12 cellular contexts compared by ENCODE assay signal in genomic region chr7:50166997-50167961, GRCh38.
DNase-seq lines count a peak whose midpoint lies in the region; ATAC-seq and TF ChIP-seq lines count a peak whose summit lies in the region.
"Had no signal": no experiment of that assay in that cellular context is flagged by ENCODE, and none has a peak within 500 bp of the region (broad histone marks: within the 10 kb centered on the region; RNA-seq: fewer than 3 reads in every experiment).

No MANE protein-coding gene starts in this region.

- H3K27ac Mint-ChIP-seq in CD4-positive, alpha-beta memory T cell: peak overlapping the region; percentile 83 to 95 (median 93)
- H3K27ac Mint-ChIP-seq in activated naive CD8-positive, alpha-beta T cell: peak overlapping the region; percentile 92
- peak overlapping the region in 3 of 6 donors; percentile 39 to 77 (median 47) for H3K27ac Mint-ChIP-seq in immature natural killer cell

- CTCF ChIA-PET in CD4-positive, alpha-beta memory T cell (lab: Charles Lee; ENCODE audit: partially characterized antibody): interaction anchor here (1.3 kb wide), 2 partner anchors 16 to 252 kb away, joined by 3 to 4 read pairs; no protein-coding TSS in a partner anchor

- peak; percentile 35 to 63 (median 44) for DNase-seq in CD4-positive, alpha-beta memory T cell
- DNase-seq in breast epithelium (ENCODE audit: low spot score in 2 of 2) (no peak), immature natural killer cell (no peak), NCI-H1694 (lab: John Stamatoyannopoulos, UW) (no peak), retina (no peak)
- DNase-seq: AML-193, gastrocnemius medialis, lower lobe of right lung, SHP77 treated with DMSO at 0.1 percent for 48 hours had no signal

- peaks cover 60% of the 10 kb centered on the region for H3K4me1 ChIP-seq in CD4-positive, alpha-beta memory T cell (ENCODE audit: insufficient read depth, low read length)
- no peaks in the 10 kb centered on the region for H3K4me1 ChIP-seq in breast epithelium
- H3K4me1 ChIP-seq: gastrocnemius medialis, lower lobe of right lung had no signal

- ATAC-seq in GM19328 (IDR thresholded peaks at IDR 0.05; ENCODE audit: unreplicated experiment) (peak; percentile 46), HG03442 (IDR thresholded peaks at IDR 0.05; ENCODE audit: unreplicated experiment) (peak; percentile 50)
- ATAC-seq: gastrocnemius medialis, lower lobe of right lung had no signal

- H3K36me3 Mint-ChIP-seq in CD4-positive, alpha-beta memory T cell: no peaks in the 10 kb centered on the region
- H3K36me3 Mint-ChIP-seq in activated naive CD8-positive, alpha-beta T cell: no peaks in the 10 kb centered on the region
- H3K36me3 Mint-ChIP-seq in immature natural killer cell: no peaks in the 10 kb centered on the region

- TF ChIP-seq CTCF in breast epithelium (IDR thresholded peaks at IDR 0.05): no peak

- H3K4me3 Mint-ChIP-seq in CD4-positive, alpha-beta memory T cell: peak overlapping the region in 7 of 8 donors; percentile 26 to 79 (median 49)
- H3K4me3 Mint-ChIP-seq in activated naive CD8-positive, alpha-beta T cell: peak overlapping the region; percentile 31
- H3K4me3 Mint-ChIP-seq in immature natural killer cell: no peak overlapping the region

- intact Hi-C loops in CD4-positive, alpha-beta memory T cell (cut with micrococcal nuclease): no loop called here
- intact Hi-C loops in breast epithelium (cut with DNase I; ENCODE audit: low total_unique reads): no loop called here

- no peak overlapping the region for H3K4me3 ChIP-seq in CD4-positive, alpha-beta memory T cell (ENCODE audit: low read length in 2 of 2)
- H3K4me3 ChIP-seq in breast epithelium: no peak overlapping the region
- H3K4me3 ChIP-seq: gastrocnemius medialis, lower lobe of right lung had no signal

- no peaks in the 10 kb centered on the region for H3K27me3 ChIP-seq in CD4-positive, alpha-beta memory T cell (ENCODE audit: insufficient read depth, low read length)
- H3K27me3 ChIP-seq in breast epithelium: no peaks in the 10 kb centered on the region
- H3K27me3 ChIP-seq: gastrocnemius medialis had no signal

- no peak for TF ChIP-seq POLR2A in breast epithelium (IDR thresholded peaks at IDR 0.05)

- H3K9me3 ChIP-seq in CD4-positive, alpha-beta memory T cell (ENCODE audit: control insufficient read depth in 1 of 2, low read length in 2 of 2): no peaks in the 10 kb centered on the region
- no peaks in the 10 kb centered on the region for H3K9me3 ChIP-seq in breast epithelium
- H3K9me3 ChIP-seq: gastrocnemius medialis, lower lobe of right lung had no signal

- no peaks in the 10 kb centered on the region for H3K27me3 Mint-ChIP-seq in CD4-positive, alpha-beta memory T cell
- no peaks in the 10 kb centered on the region for H3K27me3 Mint-ChIP-seq in activated naive CD8-positive, alpha-beta T cell
- no peaks in the 10 kb centered on the region for H3K27me3 Mint-ChIP-seq in immature natural killer cell (ENCODE audit: low read depth in 3 of 3)

- POLR2A ChIA-PET in CD4-positive, alpha-beta memory T cell (lab: Charles Lee; ENCODE audit: partially characterized antibody): interaction anchor here (1.0 to 1.7 kb wide), 3 partner anchors 12 to 19 kb away, joined by 5 to 7 read pairs (median 6); no protein-coding TSS in a partner anchor

- H3K27ac ChIP-seq in CD4-positive, alpha-beta memory T cell (ENCODE audit: low read depth, low read length): peak overlapping the region; percentile 47
- no peak overlapping the region for H3K27ac ChIP-seq in breast epithelium
- H3K27ac ChIP-seq: gastrocnemius medialis, lower lobe of right lung had no signal

- H3K9me3 Mint-ChIP-seq in CD4-positive, alpha-beta memory T cell: no peaks in the 10 kb centered on the region
- H3K9me3 Mint-ChIP-seq in activated naive CD8-positive, alpha-beta T cell (ENCODE audit: low read depth): no peaks in the 10 kb centered on the region
- no peaks in the 10 kb centered on the region for H3K9me3 Mint-ChIP-seq in immature natural killer cell

- no peaks in the 10 kb centered on the region for H3K36me3 ChIP-seq in CD4-positive, alpha-beta memory T cell (ENCODE audit: insufficient read depth, low read length)
- H3K36me3 ChIP-seq in breast epithelium: no peaks in the 10 kb centered on the region
- H3K36me3 ChIP-seq: gastrocnemius medialis, lower lobe of right lung had no signal

- peaks cover 41 to 72% (median 57%) of the 10 kb centered on the region in 4 donors for H3K4me1 Mint-ChIP-seq in CD4-positive, alpha-beta memory T cell
- peaks cover 61% of the 10 kb centered on the region for H3K4me1 Mint-ChIP-seq in activated naive CD8-positive, alpha-beta T cell (ENCODE audit: low read depth)
- H3K4me1 Mint-ChIP-seq in immature natural killer cell: peaks cover 16 to 37% of the 10 kb centered on the region in 2 donors

Comparison
In these comparisons a context has a peak if more than half of its experiments do, and no peak if none do; other contexts are left out.
1. DNase-seq: peak in CD4-positive, alpha-beta memory T cell (5 of 5); none in breast epithelium (0 of 2), immature natural killer cell (0 of 3), NCI-H1694 (single experiment) and retina (single experiment).
2. H3K4me3 Mint-ChIP-seq: peak in CD4-positive, alpha-beta memory T cell (7 of 8) and activated naive CD8-positive, alpha-beta T cell (single experiment); none in immature natural killer cell (0 of 5).